Comparison of ENCODE assay signal across 1 cellular context in the genomic region with DNA sequence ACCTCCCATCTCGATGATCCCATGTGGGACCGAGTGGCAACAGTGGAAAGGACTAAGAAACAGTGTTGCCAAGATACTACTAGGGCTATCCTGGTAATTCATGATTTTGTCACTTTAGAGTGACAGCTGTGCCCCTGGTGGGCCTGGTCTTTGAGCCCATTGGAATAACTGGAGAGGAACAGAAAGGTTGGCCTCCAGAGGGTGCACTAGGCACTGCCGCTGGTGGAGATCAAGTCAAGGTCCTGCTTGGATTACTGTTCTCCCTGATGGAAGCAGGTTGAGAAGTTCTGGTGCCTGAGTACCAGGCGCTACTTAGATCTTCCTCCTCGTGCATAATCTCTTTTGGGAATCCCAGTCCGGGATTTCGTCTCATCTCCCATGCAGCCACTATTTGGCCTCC.
TF ChIP-seq lines count a peak whose summit lies in the region.

No MANE protein-coding gene starts in this region.

TF ChIP-seq in IMR-90, 13 proteins besides CTCF, POLR2A, EP300 and RAD21:
- TF ChIP-seq FOS (IDR thresholded peaks at IDR 0.05; ENCODE audit: low read depth, low read length) (no peak), NFE2L2 (IDR thresholded peaks at IDR 0.05; ENCODE audit: low read depth, low read length) (no peak), CEBPB (IDR thresholded peaks at IDR 0.05; ENCODE audit: low read depth, low read length) (no peak), RFX5 (IDR thresholded peaks at IDR 0.05; ENCODE audit: low read depth, low read length) (no peak), CHD1 (IDR thresholded peaks at IDR 0.05; ENCODE audit: low read depth, low read length) (no peak), ELK1 (IDR thresholded peaks at IDR 0.05; ENCODE audit: borderline replicate concordance, low read depth, low read length) (no peak), MXI1 (IDR thresholded peaks at IDR 0.05; ENCODE audit: borderline replicate concordance, low read depth, low read length) (no peak), MAFK (IDR thresholded peaks at IDR 0.05; ENCODE audit: low read depth, low read length) (no peak), RCOR1 (IDR thresholded peaks at IDR 0.05; ENCODE audit: insufficient replicate concordance, low read length) (no peak), MAZ (IDR thresholded peaks at IDR 0.05; ENCODE audit: borderline replicate concordance, low read depth, low read length) (no peak), SMC3 (IDR thresholded peaks at IDR 0.05; ENCODE audit: low read depth, low read length) (no peak)
- TF ChIP-seq, protein P1, sequence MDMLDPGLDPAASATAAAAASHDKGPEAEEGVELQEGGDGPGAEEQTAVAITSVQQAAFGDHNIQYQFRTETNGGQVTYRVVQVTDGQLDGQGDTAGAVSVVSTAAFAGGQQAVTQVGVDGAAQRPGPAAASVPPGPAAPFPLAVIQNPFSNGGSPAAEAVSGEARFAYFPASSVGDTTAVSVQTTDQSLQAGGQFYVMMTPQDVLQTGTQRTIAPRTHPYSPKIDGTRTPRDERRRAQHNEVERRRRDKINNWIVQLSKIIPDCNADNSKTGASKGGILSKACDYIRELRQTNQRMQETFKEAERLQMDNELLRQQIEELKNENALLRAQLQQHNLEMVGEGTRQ (IDR thresholded peaks at IDR 0.05; ENCODE audit: low read depth, low read length), result no peak
